In the genomic region with DNA sequence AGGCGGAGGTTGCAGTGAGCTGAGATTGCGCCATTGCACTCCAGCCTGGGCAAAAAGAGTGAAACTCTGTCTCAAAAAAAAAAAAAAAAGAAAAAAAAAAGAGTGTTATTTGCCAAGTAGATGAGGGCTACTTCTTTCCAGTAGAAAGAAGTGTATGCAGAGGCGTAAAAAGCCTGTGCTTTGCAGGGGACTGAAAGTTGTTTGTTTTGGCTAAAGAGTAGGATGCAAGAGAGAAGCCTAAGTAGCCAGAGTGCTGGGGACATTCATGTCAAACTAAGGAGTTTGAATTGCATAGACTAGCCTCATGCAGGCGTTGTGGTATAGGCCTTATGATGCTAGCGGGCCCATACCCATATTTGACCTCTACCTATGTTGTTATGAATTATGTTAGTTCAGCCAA, we compare ENCODE assay signal across 21 cellular contexts.
"Had no signal": no experiment of that assay in that cellular context is flagged by ENCODE, and none has a peak within 500 bp of the region (broad histone marks: within the 10 kb centered on the region; RNA-seq: fewer than 3 reads in every experiment).

No MANE protein-coding gene starts in this region.

- H3K4me3 ChIP-seq: K562 had no signal

- ATAC-seq: K562 had no signal

- H3K9me3 ChIP-seq: SK-N-SH had no signal

- FAIRE-seq: HTR-8/SVneo, K562, RCC 7860 had no signal

- H3K27ac ChIP-seq: HL-60, KMS-11 had no signal

- DNase-seq: Kasumi-1, MM.1S, NCI-H1092 treated with DMSO at 0.1 percent for 48 hours, NCI-H1436, NCI-H187, NCI-H2029, NCI-H2081 treated with DMSO at 0.1 percent for 48 hours, NCI-H2171, NCI-H226, NCI-H446, NCI-H510A treated with DMSO at 0.1 percent for 48 hours, NCI-H526, NCI-H82, Right ventricle myocardium superior, RPMI8226, SK-N-SH had no signal
